ENCODE assay signal across 17 cellular contexts in the genomic region with DNA sequence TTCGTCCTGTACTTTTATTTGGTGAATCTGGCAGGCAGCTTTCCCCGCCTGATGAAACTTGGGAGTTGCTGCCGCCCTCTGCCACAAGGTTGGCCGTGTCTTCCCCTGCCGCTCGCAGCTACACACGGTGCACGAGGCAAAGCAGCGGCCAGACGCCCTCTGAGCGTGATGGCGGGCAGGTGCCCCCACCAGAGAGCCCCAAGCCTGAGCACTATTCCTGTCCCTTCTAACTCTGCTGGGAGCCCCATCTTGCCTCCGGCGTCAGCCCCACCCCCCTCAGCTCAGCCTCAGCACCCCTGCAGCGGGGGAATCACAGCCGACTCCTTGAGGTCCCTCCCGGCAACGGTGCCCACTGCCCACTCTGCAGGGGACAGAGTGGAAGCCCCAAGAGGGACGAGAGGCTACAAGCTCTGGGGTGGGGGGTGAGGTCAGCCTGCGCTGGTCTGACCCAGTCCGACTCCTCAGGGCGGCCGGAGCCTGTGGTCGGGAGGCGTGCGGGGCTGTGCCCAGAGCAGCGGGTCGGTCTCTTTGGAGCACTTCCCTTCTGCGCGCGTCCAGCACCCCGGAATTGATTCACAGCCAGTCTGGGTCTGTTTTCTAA. TPM values are rescaled to one million over a fixed set of nuclear protein-coding genes. Genes with fewer than 3 reads are reported as not detected.
A peak's percentile ranks its signal among the peaks of the same experiment; 100 is the strongest.
DNase-seq lines count a peak whose midpoint lies in the region; ATAC-seq and TF ChIP-seq lines count a peak whose summit lies in the region.
"Had no signal": no experiment of that assay in that cellular context is flagged by ENCODE, and none has a peak within 500 bp of the region (broad histone marks: within the 10 kb centered on the region; RNA-seq: fewer than 3 reads in every experiment).

No MANE protein-coding gene starts in this region.

- H3K9me3 ChIP-seq in breast epithelium (no peaks in the 10 kb centered on the region), lung (ENCODE audit: control insufficient read depth in 2 of 2, insufficient read depth in 1 of 2, low read length in 1 of 2) (peaks cover 0 to 4% of the 10 kb centered on the region in 2 donors), upper lobe of left lung (no peaks in the 10 kb centered on the region), MM.1S (replicated peaks; ENCODE audit: insufficient read depth, low read length) (no peaks in the 10 kb centered on the region)
- H3K9me3 ChIP-seq: MG63, uterus had no signal

- H3K4me1 ChIP-seq in breast epithelium (peaks cover 3 to 7% of the 10 kb centered on the region in 2 donors), lung (ENCODE audit: control insufficient read depth in 2 of 2, insufficient read depth in 2 of 2, low read length in 2 of 2) (peaks cover 0 to 10% of the 10 kb centered on the region in 2 donors), upper lobe of left lung (peaks cover 0 to 3% (median 2%) of the 10 kb centered on the region in 4 donors), MM.1S (ENCODE audit: low read length) (no peaks in the 10 kb centered on the region)
- H3K4me1 ChIP-seq: uterus had no signal

- no peak overlapping the region for H3K9ac ChIP-seq in MM.1S (ENCODE audit: low read length)

- ATAC-seq in lung (ENCODE audit: insufficient read depth, low FRiP score) (peak; percentile 27), upper lobe of left lung (ENCODE audit: low FRiP score in 2 of 2) (peak; percentile 28 to 49)

- TF ChIP-seq CTCF in breast epithelium (IDR thresholded peaks at IDR 0.05) = no peak
- no peak for TF ChIP-seq CTCF in MCF 10A (IDR thresholded peaks at IDR 0.05; ENCODE audit: unreplicated experiment)
- TF ChIP-seq CTCF in coronary artery (IDR thresholded peaks at IDR 0.05) = no peak
- TF ChIP-seq CTCF in lung (IDR thresholded peaks at IDR 0.05; ENCODE audit: control extremely low read depth, extremely low read depth) = no peak
- TF ChIP-seq CTCF in upper lobe of left lung (IDR thresholded peaks at IDR 0.05) = no peak
- no peak for TF ChIP-seq CTCF in MM.1S (IDR thresholded peaks at IDR 0.05; ENCODE audit: low read length)

- H3F3A ChIP-seq in MM.1S (ENCODE audit: insufficient read depth, low read length) = no peaks in the 10 kb centered on the region

- TF ChIP-seq POLR2A in breast epithelium (IDR thresholded peaks at IDR 0.05) (no peak), upper lobe of left lung (IDR thresholded peaks at IDR 0.05) (no peak)

- no peaks in the 10 kb centered on the region for H3K27me3 ChIP-seq in breast epithelium
- no peaks in the 10 kb centered on the region for H3K27me3 ChIP-seq in lung (ENCODE audit: control insufficient read depth, insufficient read depth)
- H3K27me3 ChIP-seq in upper lobe of left lung = no peaks in the 10 kb centered on the region
- peaks cover 91% of the 10 kb centered on the region for H3K27me3 ChIP-seq in MM.1S (replicated peaks; ENCODE audit: insufficient read depth, low read length)
- H3K27me3 ChIP-seq: MG63 had no signal

- H3K4me2 ChIP-seq in MM.1S (ENCODE audit: low read depth, low read length) = no peak overlapping the region

- no peaks in the 10 kb centered on the region for H3K79me2 ChIP-seq in MM.1S (ENCODE audit: low read length)

- intact Hi-C loops in breast epithelium (cut with DNase I; ENCODE audit: low total_unique reads) = no loop called here
- intact Hi-C loops in MCF 10A (cut with micrococcal nuclease) = loop anchor here (2.0 to 5.0 kb wide), 2 partner anchors 37 to 41 kb away; no protein-coding TSS in a partner anchor

- no peak overlapping the region for H3K4me3 Mint-ChIP-seq in MCF 10A (ENCODE audit: unreplicated experiment)
- H3K4me3 Mint-ChIP-seq: activated T-cell treated with anti-CD3 and anti-CD28 coated beads, Interleukin-2, amount 50 U/mL, for 4 hours; central memory CD8-positive, alpha-beta T cell had no signal

- CTCF ChIA-PET in MCF 10A (lab: Yijun Ruan, JAX) = interaction anchor here (0.8 kb wide), 1 partner anchor 9 kb away, joined by 3 read pairs; no protein-coding TSS in a partner anchor

- WGBS in lung, 2 donors = 20 to 36% methylated on average over 32 of the region's 32 CpGs
- 43 to 45% methylated on average over 11 to 20 of the region's 32 CpGs for WGBS in upper lobe of left lung, 2 donors

- POLR2A ChIA-PET in MCF 10A (lab: Yijun Ruan, JAX) = interaction anchor here (0.8 to 3.5 kb wide), 3 partner anchors 9 to 47 kb away, joined by 4 to 13 read pairs (median 5); no protein-coding TSS in a partner anchor

- H4K20me1 ChIP-seq in MM.1S (ENCODE audit: insufficient read depth, low read length) = no peaks in the 10 kb centered on the region

- peak overlapping the region; percentile 66 to 80 for H3K27ac ChIP-seq in breast epithelium
- H3K27ac ChIP-seq in coronary artery = no peak overlapping the region
- H3K27ac ChIP-seq in lung (ENCODE audit: low read depth in 1 of 2, low read length in 1 of 2) = no peak overlapping the region
- H3K27ac ChIP-seq in upper lobe of left lung = no peak overlapping the region
- H3K27ac ChIP-seq in MM.1S (ENCODE audit: low read length) = no peak overlapping the region
- H3K27ac ChIP-seq: uterus had no signal

- DNase-seq in breast epithelium (ENCODE audit: low spot score in 2 of 2) (no peak), MCF 10A (ENCODE audit: unreplicated experiment) (no peak), coronary artery (ENCODE audit: low spot score) (no peak), lung (ENCODE audit: low spot score) (no peak), upper lobe of left lung (peak in 1 of 2 donors; percentile 74), SW480 (ENCODE audit: low spot score) (no peak), T-helper 1 cell (no peak), MM.1S (no peak)
- DNase-seq: activated CD4-positive, alpha-beta T cell treated with anti-CD3 and anti-CD28 coated beads for 4 hours; activated T-cell treated with anti-CD3 and anti-CD28 coated beads, Interleukin-2, amount 50 U/mL, for 4 hours; foreskin fibroblast; GOT3; MG63; NCI-H748 treated with DMSO at 0.1 percent for 48 hours; T-helper 2 cell; uterus had no signal

- H3K9me3 Mint-ChIP-seq in MCF 10A (ENCODE audit: unreplicated experiment) = no peaks in the 10 kb centered on the region
- H3K9me3 Mint-ChIP-seq: activated T-cell treated with anti-CD3 and anti-CD28 coated beads, Interleukin-2, amount 50 U/mL, for 4 hours; central memory CD8-positive, alpha-beta T cell had no signal

- no peaks in the 10 kb centered on the region for H3K9me2 ChIP-seq in MM.1S (replicated peaks; ENCODE audit: insufficient read depth, low read length)

- no TSS peak for BruUV-seq in MCF 10A (replicated peaks; lab: Mats Ljungman, UMichigan)

- no peak overlapping the region for H2AFZ ChIP-seq in MM.1S (ENCODE audit: low read length)

- TF ChIP-seq EP300 in upper lobe of left lung (IDR thresholded peaks at IDR 0.05) = no peak

- H3K27me3 Mint-ChIP-seq in MCF 10A (ENCODE audit: insufficient read depth, unreplicated experiment) = no peaks in the 10 kb centered on the region

- no peak overlapping the region for H3K27ac Mint-ChIP-seq in MCF 10A (ENCODE audit: low read depth, unreplicated experiment)

- H3K4me1 Mint-ChIP-seq in MCF 10A (ENCODE audit: insufficient read depth, unreplicated experiment) = peaks cover 18% of the 10 kb centered on the region
- H3K4me1 Mint-ChIP-seq: central memory CD8-positive, alpha-beta T cell had no signal

- H3K4me3 ChIP-seq in breast epithelium (peak overlapping the region in 1 of 3 donors; percentile 23), coronary artery (peak overlapping the region; percentile 50), lung (no peak overlapping the region), upper lobe of left lung (peak overlapping the region in 2 of 4 donors; percentile 8 to 27), MM.1S (ENCODE audit: low read length) (no peak overlapping the region)
- H3K4me3 ChIP-seq: MG63, uterus had no signal

- H3K36me3 Mint-ChIP-seq in MCF 10A (ENCODE audit: insufficient read depth, unreplicated experiment) = no peaks in the 10 kb centered on the region

- no peaks in the 10 kb centered on the region for H3K36me3 ChIP-seq in breast epithelium
- no peaks in the 10 kb centered on the region for H3K36me3 ChIP-seq in lung (ENCODE audit: control insufficient read depth in 2 of 2, insufficient read depth in 2 of 2, low read length in 2 of 2)
- H3K36me3 ChIP-seq in upper lobe of left lung = no peaks in the 10 kb centered on the region
- H3K36me3 ChIP-seq in MM.1S (replicated peaks; ENCODE audit: insufficient read depth, low read length) = no peaks in the 10 kb centered on the region
- H3K36me3 ChIP-seq: MG63, uterus had no signal

RNA-seq across cellular contexts. Expression of a gene that starts 41.3 kb away (rescaled TPM):
- total RNA-seq in breast epithelium = 10 to 100 TPM in 2 of 3 donors, not detected in 1; 15.7 to 30.3 TPM
- total RNA-seq in MCF 10A (2022) = 14.0 and 22.3 TPM in 2 replicates
- 10 to 100 TPM; 12.9 to 21.6 TPM for total RNA-seq in lung
- 1 to 10 TPM; 5.0 to 5.3 TPM for polyA plus RNA-seq in lung
- 10 to 100 TPM in 5 of 6 donors, 1 to 10 TPM in 1; 6.3 to 18.6 (median 14.9) TPM for total RNA-seq in upper lobe of left lung

Comparison
In these comparisons a context has a peak if more than half of its experiments do, and no peak if none do; other contexts are left out.
1. H3K27ac ChIP-seq: peak in breast epithelium (2 of 2); none in coronary artery (0 of 2), lung (0 of 2), upper lobe of left lung (0 of 4) and MM.1S (single experiment).